Comparison of ENCODE assay signal across 1 cellular context in genomic region chr19:19663292-19664120, GRCh38.
A peak's percentile ranks its signal among the peaks of the same experiment; 100 is the strongest.
TF ChIP-seq lines count a peak whose summit lies in the region.

Gene ATP13A1, minus strand, starts transcription at chr19:19663676. Its CDS starts 10 bp downstream, at chr19:19663666.

TF ChIP-seq in K562, 482 proteins besides CTCF, POLR2A, EP300 and RAD21 (continued from another document and continues in another):
- TF ChIP-seq, protein P1, sequence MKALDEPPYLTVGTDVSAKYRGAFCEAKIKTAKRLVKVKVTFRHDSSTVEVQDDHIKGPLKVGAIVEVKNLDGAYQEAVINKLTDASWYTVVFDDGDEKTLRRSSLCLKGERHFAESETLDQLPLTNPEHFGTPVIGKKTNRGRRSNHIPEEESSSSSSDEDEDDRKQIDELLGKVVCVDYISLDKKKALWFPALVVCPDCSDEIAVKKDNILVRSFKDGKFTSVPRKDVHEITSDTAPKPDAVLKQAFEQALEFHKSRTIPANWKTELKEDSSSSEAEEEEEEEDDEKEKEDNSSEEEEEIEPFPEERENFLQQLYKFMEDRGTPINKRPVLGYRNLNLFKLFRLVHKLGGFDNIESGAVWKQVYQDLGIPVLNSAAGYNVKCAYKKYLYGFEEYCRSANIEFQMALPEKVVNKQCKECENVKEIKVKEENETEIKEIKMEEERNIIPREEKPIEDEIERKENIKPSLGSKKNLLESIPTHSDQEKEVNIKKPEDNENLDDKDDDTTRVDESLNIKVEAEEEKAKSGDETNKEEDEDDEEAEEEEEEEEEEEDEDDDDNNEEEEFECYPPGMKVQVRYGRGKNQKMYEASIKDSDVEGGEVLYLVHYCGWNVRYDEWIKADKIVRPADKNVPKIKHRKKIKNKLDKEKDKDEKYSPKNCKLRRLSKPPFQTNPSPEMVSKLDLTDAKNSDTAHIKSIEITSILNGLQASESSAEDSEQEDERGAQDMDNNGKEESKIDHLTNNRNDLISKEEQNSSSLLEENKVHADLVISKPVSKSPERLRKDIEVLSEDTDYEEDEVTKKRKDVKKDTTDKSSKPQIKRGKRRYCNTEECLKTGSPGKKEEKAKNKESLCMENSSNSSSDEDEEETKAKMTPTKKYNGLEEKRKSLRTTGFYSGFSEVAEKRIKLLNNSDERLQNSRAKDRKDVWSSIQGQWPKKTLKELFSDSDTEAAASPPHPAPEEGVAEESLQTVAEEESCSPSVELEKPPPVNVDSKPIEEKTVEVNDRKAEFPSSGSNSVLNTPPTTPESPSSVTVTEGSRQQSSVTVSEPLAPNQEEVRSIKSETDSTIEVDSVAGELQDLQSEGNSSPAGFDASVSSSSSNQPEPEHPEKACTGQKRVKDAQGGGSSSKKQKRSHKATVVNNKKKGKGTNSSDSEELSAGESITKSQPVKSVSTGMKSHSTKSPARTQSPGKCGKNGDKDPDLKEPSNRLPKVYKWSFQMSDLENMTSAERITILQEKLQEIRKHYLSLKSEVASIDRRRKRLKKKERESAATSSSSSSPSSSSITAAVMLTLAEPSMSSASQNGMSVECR (CRISPR knock-in tag; IDR thresholded peaks at IDR 0.05) = peak; percentile 70
- TF ChIP-seq ASH1L (IDR thresholded peaks at IDR 0.05; ENCODE audit: borderline replicate concordance, low read depth, partially characterized antibody) (peak; percentile 28), HDGF (IDR thresholded peaks at IDR 0.05) (no peak), ZBTB11 (CRISPR knock-in tag; IDR thresholded peaks at IDR 0.05) (peak; percentile 46 to 93 (median 48); a peak in 4 of 6 replicates), MGA (IDR thresholded peaks at IDR 0.05) (peak; percentile 60), ZNF175 (CRISPR knock-in tag; IDR thresholded peaks at IDR 0.05; ENCODE audit: low read depth) (peak; percentile 71; the same call in 1 of the 2 replicates), RBM15 (IDR thresholded peaks at IDR 0.05; ENCODE audit: insufficient read depth, low read length) (no peak), THRB (CRISPR knock-in tag; conservative IDR thresholded peaks at IDR 0.05) (peak; percentile 85; the same call in 1 of the 2 replicates), KDM5B (IDR thresholded peaks at IDR 0.05; ENCODE audit: insufficient replicate concordance, low read depth, low read length) (peak; percentile 89), CREB1 (IDR thresholded peaks at IDR 0.05) (no peak; the same call in 1 of the 2 replicates), CREB1 (CRISPR knock-in tag; IDR thresholded peaks at IDR 0.05) (0 out of 2 replicates have a peak, but pooled peaks have one; percentile 33), MEF2D (tag; conservative IDR thresholded peaks at IDR 0.05; ENCODE audit: low read depth) (peak; percentile 66; the same call in 1 of the 2 replicates), ZNF584 (CRISPR knock-in tag; IDR thresholded peaks at IDR 0.05; ENCODE audit: low read depth) (peak; percentile 44; the same call in 1 of the 2 replicates), HBP1 (CRISPR knock-in tag; IDR thresholded peaks at IDR 0.05) (peak; percentile 87; the same call in 1 of the 2 replicates), ELF2 (CRISPR knock-in tag; IDR thresholded peaks at IDR 0.05) (peak; percentile 93), SAP30 (IDR thresholded peaks at IDR 0.05; ENCODE audit: borderline replicate concordance, insufficient read depth, low read depth, low read length, poor library complexity, severe bottlenecking) (peak; percentile 88), GTF2A2 (tag; IDR thresholded peaks at IDR 0.05) (peak; percentile 67)
- TF ChIP-seq, protein P2, sequence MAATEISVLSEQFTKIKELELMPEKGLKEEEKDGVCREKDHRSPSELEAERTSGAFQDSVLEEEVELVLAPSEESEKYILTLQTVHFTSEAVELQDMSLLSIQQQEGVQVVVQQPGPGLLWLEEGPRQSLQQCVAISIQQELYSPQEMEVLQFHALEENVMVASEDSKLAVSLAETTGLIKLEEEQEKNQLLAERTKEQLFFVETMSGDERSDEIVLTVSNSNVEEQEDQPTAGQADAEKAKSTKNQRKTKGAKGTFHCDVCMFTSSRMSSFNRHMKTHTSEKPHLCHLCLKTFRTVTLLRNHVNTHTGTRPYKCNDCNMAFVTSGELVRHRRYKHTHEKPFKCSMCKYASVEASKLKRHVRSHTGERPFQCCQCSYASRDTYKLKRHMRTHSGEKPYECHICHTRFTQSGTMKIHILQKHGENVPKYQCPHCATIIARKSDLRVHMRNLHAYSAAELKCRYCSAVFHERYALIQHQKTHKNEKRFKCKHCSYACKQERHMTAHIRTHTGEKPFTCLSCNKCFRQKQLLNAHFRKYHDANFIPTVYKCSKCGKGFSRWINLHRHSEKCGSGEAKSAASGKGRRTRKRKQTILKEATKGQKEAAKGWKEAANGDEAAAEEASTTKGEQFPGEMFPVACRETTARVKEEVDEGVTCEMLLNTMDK (IDR thresholded peaks at IDR 0.05; ENCODE audit: borderline replicate concordance, insufficient read depth, low read depth, low read length, poor library complexity, severe bottlenecking) = peak; percentile 13
- TF ChIP-seq, protein P3, sequence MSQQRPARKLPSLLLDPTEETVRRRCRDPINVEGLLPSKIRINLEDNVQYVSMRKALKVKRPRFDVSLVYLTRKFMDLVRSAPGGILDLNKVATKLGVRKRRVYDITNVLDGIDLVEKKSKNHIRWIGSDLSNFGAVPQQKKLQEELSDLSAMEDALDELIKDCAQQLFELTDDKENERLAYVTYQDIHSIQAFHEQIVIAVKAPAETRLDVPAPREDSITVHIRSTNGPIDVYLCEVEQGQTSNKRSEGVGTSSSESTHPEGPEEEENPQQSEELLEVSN (IDR thresholded peaks at IDR 0.05; ENCODE audit: borderline replicate concordance in 1 of 2, extremely low read depth in 1 of 2, insufficient read depth in 1 of 2, insufficient read length in 1 of 2, low read depth in 1 of 2, low read length in 1 of 2, poor library complexity in 1 of 2, severe bottlenecking in 1 of 2) = peak in 1 of 2 experiments; percentile 18
- TF ChIP-seq, protein P4, sequence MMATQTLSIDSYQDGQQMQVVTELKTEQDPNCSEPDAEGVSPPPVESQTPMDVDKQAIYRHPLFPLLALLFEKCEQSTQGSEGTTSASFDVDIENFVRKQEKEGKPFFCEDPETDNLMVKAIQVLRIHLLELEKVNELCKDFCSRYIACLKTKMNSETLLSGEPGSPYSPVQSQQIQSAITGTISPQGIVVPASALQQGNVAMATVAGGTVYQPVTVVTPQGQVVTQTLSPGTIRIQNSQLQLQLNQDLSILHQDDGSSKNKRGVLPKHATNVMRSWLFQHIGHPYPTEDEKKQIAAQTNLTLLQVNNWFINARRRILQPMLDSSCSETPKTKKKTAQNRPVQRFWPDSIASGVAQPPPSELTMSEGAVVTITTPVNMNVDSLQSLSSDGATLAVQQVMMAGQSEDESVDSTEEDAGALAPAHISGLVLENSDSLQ (IDR thresholded peaks at IDR 0.05) = peak; percentile 65
